ENCODE assay signal across 35 cellular contexts in genomic region chr15:55712363-55712762, GRCh38. TPM values are rescaled to one million over a fixed set of nuclear protein-coding genes. Genes with fewer than 3 reads are reported as not detected.
"Had no signal": no experiment of that assay in that cellular context is flagged by ENCODE, and none has a peak within 500 bp of the region (broad histone marks: within the 10 kb centered on the region; RNA-seq: fewer than 3 reads in every experiment).

No MANE protein-coding gene starts in this region.

- H3K4me3 Mint-ChIP-seq: activated CD4-positive, alpha-beta memory T cell treated with anti-CD3 and anti-CD28 coated beads for 36 hours; activated CD4-positive, alpha-beta T cell treated with anti-CD3 and anti-CD28 coated beads for 36 hours; activated CD4-positive, alpha-beta T cell treated with anti-CD3 and anti-CD28 coated beads, Interleukin-2, amount 10 ng/mL, durations not matched to agents 24 days and 14 days; activated CD8-positive, alpha-beta memory T cell treated with anti-CD3 and anti-CD28 coated beads, Interleukin-2, amount 10 ng/mL, durations not matched to agents 7 days and 5 days; activated CD8-positive, alpha-beta T cell treated with anti-CD3 and anti-CD28 coated beads, Interleukin-2, amount 10 ng/mL, durations not matched to agents 7 days and 5 days; activated naive CD4-positive, alpha-beta T cell treated with anti-CD3 and anti-CD28 coated beads for 36 hours; activated naive CD4-positive, alpha-beta T cell treated with anti-CD3 and anti-CD28 coated beads, Interleukin-2, amount 50 U/mL, for 24 hours; activated naive CD8-positive, alpha-beta T cell treated with anti-CD3 and anti-CD28 coated beads for 36 hours; activated naive CD8-positive, alpha-beta T cell treated with anti-CD3 and anti-CD28 coated beads, Interleukin-2, amount 50 U/mL, for 24 hours; activated T-helper 1 cell treated with anti-CD3 and anti-CD28 coated beads, Interleukin-12 subunit alpha, Interleukin-12 subunit beta, Interleukin-2, Interleukin-4 antibody, amounts not matched to agents 30 ng/mL and 10 ng/mL and 1 ng/mL, durations not matched to agents 14 hours and 24 hours and 36 hours; central memory CD8-positive, alpha-beta T cell; dendritic cell treated with granulocyte-macrophage colony-stimulating factor and Interleukin-4, amounts not matched to agents 40 ng/mL and 50 ng/mL, for 4 days had no signal

- H3K36me3 Mint-ChIP-seq: activated CD4-positive, alpha-beta memory T cell treated with anti-CD3 and anti-CD28 coated beads for 36 hours; activated CD8-positive, alpha-beta memory T cell treated with anti-CD3 and anti-CD28 coated beads, Interleukin-2, amount 10 ng/mL, durations not matched to agents 7 days and 5 days; activated naive CD4-positive, alpha-beta T cell treated with anti-CD3 and anti-CD28 coated beads, Interleukin-2, amount 50 U/mL, for 24 hours; activated naive CD8-positive, alpha-beta T cell treated with anti-CD3 and anti-CD28 coated beads for 36 hours had no signal

- ATAC-seq: activated CD4-positive, alpha-beta T cell treated with anti-CD3 and anti-CD28 coated beads for 36 hours; activated CD8-positive, alpha-beta memory T cell treated with anti-CD3 and anti-CD28 coated beads, Interleukin-2, amount 10 ng/mL, durations not matched to agents 7 days and 5 days; activated CD8-positive, alpha-beta T cell treated with anti-CD3 and anti-CD28 coated beads, Interleukin-2, amount 10 ng/mL, durations not matched to agents 7 days and 5 days; activated naive CD8-positive, alpha-beta T cell treated with anti-CD3 and anti-CD28 coated beads, Interleukin-2, amount 50 U/mL, for 24 hours; body of pancreas; foreskin keratinocyte; gastrocnemius medialis; heart left ventricle had no signal

- H3K4me1 ChIP-seq: adrenal gland, body of pancreas, esophagus muscularis mucosa, foreskin keratinocyte, gastrocnemius medialis, heart left ventricle had no signal

- H3K9me3 ChIP-seq: adrenal gland, body of pancreas, esophagus muscularis mucosa, gastrocnemius medialis had no signal

- H3K4me1 Mint-ChIP-seq: activated CD4-positive, alpha-beta T cell treated with anti-CD3 and anti-CD28 coated beads for 36 hours; activated CD4-positive, alpha-beta T cell treated with anti-CD3 and anti-CD28 coated beads, Interleukin-2, amount 10 ng/mL, durations not matched to agents 24 days and 14 days; activated naive CD4-positive, alpha-beta T cell treated with anti-CD3 and anti-CD28 coated beads, Interleukin-2, amount 50 U/mL, for 24 hours; activated naive CD8-positive, alpha-beta T cell treated with anti-CD3 and anti-CD28 coated beads for 36 hours; activated naive CD8-positive, alpha-beta T cell treated with anti-CD3 and anti-CD28 coated beads, Interleukin-2, amount 50 U/mL, for 24 hours; central memory CD8-positive, alpha-beta T cell had no signal

- H3K9me3 Mint-ChIP-seq: activated CD4-positive, alpha-beta memory T cell treated with anti-CD3 and anti-CD28 coated beads for 36 hours; activated CD4-positive, alpha-beta T cell treated with anti-CD3 and anti-CD28 coated beads, Interleukin-2, amount 10 ng/mL, durations not matched to agents 24 days and 14 days; activated naive CD4-positive, alpha-beta T cell treated with anti-CD3 and anti-CD28 coated beads for 36 hours; activated naive CD4-positive, alpha-beta T cell treated with anti-CD3 and anti-CD28 coated beads, Interleukin-2, amount 50 U/mL, for 24 hours; activated naive CD8-positive, alpha-beta T cell treated with anti-CD3 and anti-CD28 coated beads for 36 hours; activated naive CD8-positive, alpha-beta T cell treated with anti-CD3 and anti-CD28 coated beads, Interleukin-2, amount 50 U/mL, for 24 hours; activated T-helper 1 cell treated with anti-CD3 and anti-CD28 coated beads, Interleukin-12 subunit alpha, Interleukin-12 subunit beta, Interleukin-2, Interleukin-4 antibody, amounts not matched to agents 30 ng/mL and 10 ng/mL and 1 ng/mL, durations not matched to agents 14 hours and 24 hours and 36 hours; activated T-helper 2 cell treated with anti-CD3 and anti-CD28 coated beads, Interferon-gamma antibody, Interleukin-2, Interleukin-4, amounts not matched to agents 10 μg/mL and 5 μg/mL and 100 μg/mL, durations not matched to agents 14 hours and 24 hours and 36 hours; central memory CD8-positive, alpha-beta T cell; dendritic cell treated with granulocyte-macrophage colony-stimulating factor and Interleukin-4, amounts not matched to agents 40 ng/mL and 50 ng/mL, for 4 days had no signal

- DNase-seq: activated CD4-positive, alpha-beta memory T cell treated with anti-CD3 and anti-CD28 coated beads for 36 hours; activated CD4-positive, alpha-beta T cell treated with anti-CD3 and anti-CD28 coated beads for 36 hours; activated CD4-positive, alpha-beta T cell treated with anti-CD3 and anti-CD28 coated beads, Interleukin-2, amount 10 ng/mL, durations not matched to agents 24 days and 14 days; activated CD4-positive, CD25-positive, alpha-beta regulatory T cell; activated CD4-positive, CD25-positive, alpha-beta regulatory T cell treated with anti-CD3 and anti-CD28 coated beads, Interleukin-2, amount 50 U/mL, for 72 hours; activated CD8-positive, alpha-beta memory T cell treated with anti-CD3 and anti-CD28 coated beads, Interleukin-2, amount 10 ng/mL, durations not matched to agents 7 days and 5 days; activated CD8-positive, alpha-beta memory T cell treated with anti-CD3 and anti-CD28 coated beads, Interleukin-2, amount 50 U/mL, for 4 hours; activated CD8-positive, alpha-beta T cell treated with anti-CD3 and anti-CD28 coated beads, Interleukin-2, amount 10 ng/mL, durations not matched to agents 7 days and 5 days; activated effector memory CD4-positive, alpha-beta T cell treated with anti-CD3 and anti-CD28 coated beads, Interleukin-2, amount 50 U/mL, for 16 hours; activated naive CD4-positive, alpha-beta T cell treated with anti-CD3 and anti-CD28 coated beads for 36 hours; activated naive CD8-positive, alpha-beta T cell treated with anti-CD3 and anti-CD28 coated beads for 36 hours; activated naive CD8-positive, alpha-beta T cell treated with anti-CD3 and anti-CD28 coated beads, Interleukin-2, amount 50 U/mL, for 24 hours; activated T-cell treated with anti-CD3 and anti-CD28 coated beads, Interleukin-2, amount 50 U/mL, for 1 hour; activated T-cell treated with anti-CD3 and anti-CD28 coated beads, Interleukin-2, amount 50 U/mL, for 48 hours; adrenal gland; amygdala; aorta; body of pancreas; dorsolateral prefrontal cortex; effector memory CD4-positive, alpha-beta T cell; erythroblast; foreskin keratinocyte; gastrocnemius medialis; glutamatergic neuron; heart left ventricle; T-helper 2 cell had no signal

- H3K27me3 ChIP-seq: adrenal gland, body of pancreas, esophagus muscularis mucosa, gastrocnemius medialis, heart left ventricle had no signal

- H3K27ac Mint-ChIP-seq: activated CD4-positive, alpha-beta memory T cell treated with anti-CD3 and anti-CD28 coated beads for 36 hours; activated CD4-positive, alpha-beta T cell treated with anti-CD3 and anti-CD28 coated beads for 36 hours; activated CD4-positive, alpha-beta T cell treated with anti-CD3 and anti-CD28 coated beads, Interleukin-2, amount 10 ng/mL, durations not matched to agents 24 days and 14 days; activated CD8-positive, alpha-beta memory T cell treated with anti-CD3 and anti-CD28 coated beads, Interleukin-2, amount 10 ng/mL, durations not matched to agents 7 days and 5 days; activated CD8-positive, alpha-beta T cell treated with anti-CD3 and anti-CD28 coated beads, Interleukin-2, amount 10 ng/mL, durations not matched to agents 7 days and 5 days; activated naive CD4-positive, alpha-beta T cell treated with anti-CD3 and anti-CD28 coated beads for 36 hours; activated naive CD4-positive, alpha-beta T cell treated with anti-CD3 and anti-CD28 coated beads, Interleukin-2, amount 50 U/mL, for 24 hours; activated naive CD8-positive, alpha-beta T cell treated with anti-CD3 and anti-CD28 coated beads for 36 hours; activated naive CD8-positive, alpha-beta T cell treated with anti-CD3 and anti-CD28 coated beads, Interleukin-2, amount 50 U/mL, for 24 hours; activated T-helper 1 cell treated with anti-CD3 and anti-CD28 coated beads, Interleukin-12 subunit alpha, Interleukin-12 subunit beta, Interleukin-2, Interleukin-4 antibody, amounts not matched to agents 30 ng/mL and 10 ng/mL and 1 ng/mL, durations not matched to agents 14 hours and 24 hours and 36 hours; activated T-helper 2 cell treated with anti-CD3 and anti-CD28 coated beads, Interferon-gamma antibody, Interleukin-2, Interleukin-4, amounts not matched to agents 10 μg/mL and 5 μg/mL and 100 μg/mL, durations not matched to agents 14 hours and 24 hours and 36 hours; dendritic cell treated with granulocyte-macrophage colony-stimulating factor and Interleukin-4, amounts not matched to agents 40 ng/mL and 50 ng/mL, for 4 days had no signal

- H3K36me3 ChIP-seq: adrenal gland, esophagus muscularis mucosa, gastrocnemius medialis, heart left ventricle had no signal

- H3K27me3 Mint-ChIP-seq: dendritic cell treated with granulocyte-macrophage colony-stimulating factor and Interleukin-4, amounts not matched to agents 40 ng/mL and 50 ng/mL, for 4 days had no signal

- H3K4me3 ChIP-seq: adrenal gland, body of pancreas, coronary artery, dorsolateral prefrontal cortex, esophagus muscularis mucosa, gastrocnemius medialis, heart left ventricle had no signal

- H3K27ac ChIP-seq: adrenal gland, body of pancreas, coronary artery, dorsolateral prefrontal cortex, esophagus muscularis mucosa, foreskin keratinocyte, gastrocnemius medialis, heart left ventricle had no signal

RNA-seq across cellular contexts. Expression of gene PRTG, which starts 30.6 kb away (rescaled TPM):
- total RNA-seq: activated CD4-positive, alpha-beta memory T cell treated with anti-CD3 and anti-CD28 coated beads for 36 hours; activated CD4-positive, alpha-beta T cell treated with anti-CD3 and anti-CD28 coated beads for 36 hours; activated CD4-positive, alpha-beta T cell treated with anti-CD3 and anti-CD28 coated beads, Interleukin-2, amount 10 ng/mL, durations not matched to agents 24 days and 14 days; activated CD8-positive, alpha-beta memory T cell treated with anti-CD3 and anti-CD28 coated beads for 36 hours; activated CD8-positive, alpha-beta memory T cell treated with anti-CD3 and anti-CD28 coated beads, Interleukin-2, amount 10 ng/mL, durations not matched to agents 7 days and 5 days; activated CD8-positive, alpha-beta T cell treated with anti-CD3 and anti-CD28 coated beads, Interleukin-2, amount 10 ng/mL, durations not matched to agents 7 days and 5 days; activated naive CD4-positive, alpha-beta T cell treated with anti-CD3 and anti-CD28 coated beads for 36 hours; activated naive CD8-positive, alpha-beta T cell treated with anti-CD3 and anti-CD28 coated beads for 36 hours; activated T-helper 1 cell treated with anti-CD3 and anti-CD28 coated beads, Interleukin-12 subunit alpha, Interleukin-12 subunit beta, Interleukin-2, Interleukin-4 antibody, amounts not matched to agents 30 ng/mL and 10 ng/mL and 1 ng/mL, durations not matched to agents 14 hours and 24 hours and 36 hours; foreskin keratinocyte; T-helper 1 cell treated with Interleukin-12 subunit alpha and Interleukin-12 subunit beta and Interleukin-4 antibody, amounts not matched to agents 30 ng/mL and 1 ng/mL, for 36 hours had no signal
- polyA plus RNA-seq: foreskin keratinocyte had no signal
